Comparison of ENCODE assay signal across 17 cellular contexts in the genomic region with DNA sequence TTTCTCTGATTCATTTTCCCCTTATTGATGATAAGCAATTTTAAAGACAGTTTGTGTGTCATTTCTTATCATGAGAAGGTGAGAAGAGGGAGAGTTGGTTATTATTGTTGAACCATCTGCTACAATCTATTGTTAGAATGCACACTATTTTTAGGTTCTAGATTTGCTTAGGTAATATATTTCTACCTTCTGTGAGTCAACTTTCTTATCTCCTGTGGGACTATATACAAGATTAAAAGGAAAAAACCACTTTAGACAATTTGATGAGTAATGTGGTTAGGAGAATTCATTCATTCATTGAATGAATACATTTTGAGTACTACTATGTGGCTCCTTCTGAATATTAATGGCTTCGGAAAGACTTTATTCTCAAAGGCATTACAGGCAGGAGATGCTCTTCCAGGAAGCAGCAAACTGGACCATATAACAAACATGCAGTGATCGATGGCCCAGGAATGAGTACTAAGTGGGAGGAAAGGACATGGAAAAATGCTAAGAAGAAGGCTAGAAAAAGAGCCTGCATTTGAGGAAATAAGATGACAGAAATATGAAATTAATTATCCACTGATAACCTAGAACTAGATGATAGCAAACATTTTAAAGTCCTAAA. TPM values are rescaled to one million over a fixed set of nuclear protein-coding genes. Genes with fewer than 3 reads are reported as not detected.
A peak's percentile ranks its signal among the peaks of the same experiment; 100 is the strongest.
DNase-seq lines count a peak whose midpoint lies in the region; ATAC-seq, FAIRE-seq and TF ChIP-seq lines count a peak whose summit lies in the region.
"Had no signal": no experiment of that assay in that cellular context is flagged by ENCODE, and none has a peak within 500 bp of the region (broad histone marks: within the 10 kb centered on the region; RNA-seq: fewer than 3 reads in every experiment).

No MANE protein-coding gene starts in this region.

- peaks cover 33% of the 10 kb centered on the region for H3K4me1 Mint-ChIP-seq in activated T-cell treated with anti-CD3 and anti-CD28 coated beads, Interleukin-2, amount 50 U/mL, for 24 hours (ENCODE audit: low read depth)
- peaks cover 27% of the 10 kb centered on the region for H3K4me1 Mint-ChIP-seq in astrocyte (ENCODE audit: low read depth, unreplicated experiment)

- no peak for DNase-seq in activated T-cell treated with anti-CD3 and anti-CD28 coated beads, Interleukin-2, amount 50 U/mL, for 24 hours
- DNase-seq in activated T-cell treated with anti-CD3 and anti-CD28 coated beads for 4 hours = no peak
- peak; percentile 82 for DNase-seq in astrocyte (ENCODE audit: low read depth)
- peak; percentile 14 for DNase-seq in renal cortical epithelial cell (ENCODE audit: low read depth)
- no peak for DNase-seq in left lobe of liver (ENCODE audit: low spot score)
- no peak for DNase-seq in Right ventricle myocardium inferior (ENCODE audit: missing footprints)
- no peak for DNase-seq in NCI-H2171 treated with DMSO at 0.1 percent for 48 hours (lab: John Stamatoyannopoulos, UW)
- DNase-seq: lower lobe of right lung, NCI-H1436, NCI-H526, spleen had no signal

- H3K4me3 Mint-ChIP-seq in activated T-cell treated with anti-CD3 and anti-CD28 coated beads, Interleukin-2, amount 50 U/mL, for 24 hours = no peak overlapping the region
- H3K4me3 Mint-ChIP-seq in astrocyte (ENCODE audit: unreplicated experiment) = no peak overlapping the region
- H3K4me3 Mint-ChIP-seq: type B pancreatic cell had no signal

- no peak overlapping the region for H2AFZ ChIP-seq in astrocyte (ENCODE audit: low read depth, low read length)

- peaks cover 24% of the 10 kb centered on the region for H3K4me1 ChIP-seq in astrocyte (ENCODE audit: insufficient read depth, low read length)
- H3K4me1 ChIP-seq: HAP-1, lower lobe of right lung had no signal

- peaks cover 4% of the 10 kb centered on the region for H3K27me3 Mint-ChIP-seq in activated T-cell treated with anti-CD3 and anti-CD28 coated beads, Interleukin-2, amount 50 U/mL, for 24 hours
- no peaks in the 10 kb centered on the region for H3K27me3 Mint-ChIP-seq in astrocyte (ENCODE audit: low read depth, unreplicated experiment)
- H3K27me3 Mint-ChIP-seq: type B pancreatic cell had no signal

- no peaks in the 10 kb centered on the region for H3K79me2 ChIP-seq in astrocyte (ENCODE audit: insufficient read depth, low read length)

- ATAC-seq in HG02885 (IDR thresholded peaks at IDR 0.05; ENCODE audit: poor library complexity, unreplicated experiment) (peak; percentile 71), left lobe of liver (no peak), Right ventricle myocardium inferior (no peak)
- ATAC-seq: lower lobe of right lung had no signal

- no peak overlapping the region for H3K4me3 ChIP-seq in astrocyte (ENCODE audit: insufficient read depth, low read depth, low read length)
- H3K4me3 ChIP-seq: HAP-1, lower lobe of right lung, spleen had no signal

- no peak for TF ChIP-seq CTCF in astrocyte (IDR thresholded peaks at IDR 0.05; ENCODE audit: insufficient read depth, low read depth, low read length)

- intact Hi-C loops in Right ventricle myocardium inferior (cut with DNase I) = no loop called here

- no peaks in the 10 kb centered on the region for H3K36me3 ChIP-seq in astrocyte (ENCODE audit: insufficient read depth, low read length)
- H3K36me3 ChIP-seq: HAP-1, lower lobe of right lung, neutrophil, spleen had no signal

- H3K4me2 ChIP-seq in astrocyte (ENCODE audit: low read length) = peak overlapping the region; percentile 60

- H4K20me1 ChIP-seq in astrocyte (ENCODE audit: insufficient read depth, low read length) = no peaks in the 10 kb centered on the region

- H3K27ac Mint-ChIP-seq in activated T-cell treated with anti-CD3 and anti-CD28 coated beads, Interleukin-2, amount 50 U/mL, for 24 hours = peak overlapping the region; percentile 80
- peak overlapping the region; percentile 1 for H3K27ac Mint-ChIP-seq in astrocyte (ENCODE audit: unreplicated experiment)
- H3K27ac Mint-ChIP-seq: type B pancreatic cell had no signal

- H3K9me3 ChIP-seq in astrocyte (ENCODE audit: insufficient read depth, low read depth, low read length) = no peaks in the 10 kb centered on the region
- H3K9me3 ChIP-seq: HAP-1, lower lobe of right lung, neutrophil, spleen had no signal

- no peak for FAIRE-seq in astrocyte (lab: Jason Lieb, UNC)
- FAIRE-seq: GM19239 had no signal

- H3K27ac ChIP-seq in astrocyte (ENCODE audit: low read depth, low read length) = peak overlapping the region; percentile 41
- H3K27ac ChIP-seq: lower lobe of right lung, neutrophil, RWPE1, spleen had no signal

- no peaks in the 10 kb centered on the region for H3K36me3 Mint-ChIP-seq in activated T-cell treated with anti-CD3 and anti-CD28 coated beads, Interleukin-2, amount 50 U/mL, for 24 hours (ENCODE audit: low read depth)
- H3K36me3 Mint-ChIP-seq in astrocyte (ENCODE audit: low read depth, unreplicated experiment) = no peaks in the 10 kb centered on the region

- H3K9me3 Mint-ChIP-seq in activated T-cell treated with anti-CD3 and anti-CD28 coated beads, Interleukin-2, amount 50 U/mL, for 24 hours = no peaks in the 10 kb centered on the region
- H3K9me3 Mint-ChIP-seq in astrocyte (ENCODE audit: unreplicated experiment) = no peaks in the 10 kb centered on the region
- H3K9me3 Mint-ChIP-seq: type B pancreatic cell had no signal

- no peaks in the 10 kb centered on the region for H3K27me3 ChIP-seq in astrocyte (ENCODE audit: insufficient read depth, low read length)
- H3K27me3 ChIP-seq: spleen had no signal

- H3K9ac ChIP-seq in astrocyte (ENCODE audit: low read length) = no peak overlapping the region

RNA-seq across cellular contexts. Expression of a gene that starts 22.4 kb away (rescaled TPM):
- total RNA-seq in astrocyte = 0.50 TPM in 1 of 2 replicates, not detected in the other
- total RNA-seq in renal cortical epithelial cell = not detected in 2 replicates
- total RNA-seq in left lobe of liver = 0.18 TPM
- total RNA-seq in Right ventricle myocardium inferior = 0.57 TPM
- total RNA-seq: lower lobe of right lung had no signal

Comparison
In these comparisons a context has a peak if more than half of its experiments do, and no peak if none do; other contexts are left out.
1. DNase-seq: peak in astrocyte (single experiment) and renal cortical epithelial cell (single experiment); none in activated T-cell treated with anti-CD3 and anti-CD28 coated beads, Interleukin-2, amount 50 U/mL, for 24 hours (single experiment), activated T-cell treated with anti-CD3 and anti-CD28 coated beads for 4 hours (single experiment), left lobe of liver (single experiment), Right ventricle myocardium inferior (single experiment) and NCI-H2171 treated with DMSO at 0.1 percent for 48 hours (single experiment).